9 cellular contexts compared by ENCODE assay signal in genomic region chr14:23153891-23154796, GRCh38. TPM values are rescaled to one million over a fixed set of nuclear protein-coding genes. Genes with fewer than 3 reads are reported as not detected.
DNase-seq lines count a peak whose midpoint lies in the region; ATAC-seq and TF ChIP-seq lines count a peak whose summit lies in the region.
"Had no signal": no experiment of that assay in that cellular context is flagged by ENCODE, and none has a peak within 500 bp of the region (broad histone marks: within the 10 kb centered on the region; RNA-seq: fewer than 3 reads in every experiment).

No MANE protein-coding gene starts in this region.

- DNase-seq in BJ (ENCODE audit: low read depth) = peak; percentile 66
- peak; percentile 58 for DNase-seq in MV-4-11 (lab: John Stamatoyannopoulos, UW)
- peak; percentile 95 to 99 for DNase-seq in lower leg skin (ENCODE audit: low spot score in 2 of 2)
- DNase-seq in transverse colon = peak; percentile 85
- DNase-seq in PC-3 = no peak
- no peak for DNase-seq in medulla oblongata (ENCODE audit: extremely low spot score)

- intact Hi-C loops in lower leg skin (cut with DNase I; ENCODE audit: low total_unique reads) = no loop called here
- intact Hi-C loops in transverse colon (cut with DNase I; ENCODE audit: low total_unique reads) = no loop called here
- intact Hi-C loops in PC-3 (cut with micrococcal nuclease) = no loop called here

- H3K9ac ChIP-seq in PC-3 (ENCODE audit: low read length) = no peak overlapping the region

- H3K27me3 ChIP-seq in BJ (ENCODE audit: control insufficient read depth, insufficient read depth, low read length) = no peaks in the 10 kb centered on the region
- H3K27me3 ChIP-seq in transverse colon = no peaks in the 10 kb centered on the region
- no peaks in the 10 kb centered on the region for H3K27me3 ChIP-seq in PC-3 (ENCODE audit: low read length)

- H3K4me2 ChIP-seq in PC-3 (ENCODE audit: low read length) = no peak overlapping the region

- WGBS in lower leg skin, 2 donors = 10 to 14% methylated on average over 26 to 28 of the region's 28 CpGs
- 40 to 49% methylated on average over 9 to 27 of the region's 28 CpGs for WGBS in transverse colon (ENCODE audit: low coverage in 1 of 2), 2 donors

- no peaks in the 10 kb centered on the region for H4K20me1 ChIP-seq in PC-3 (ENCODE audit: low read length)

- in situ Hi-C loops in transverse colon (cut with MboI; ENCODE audit: low pct_ligation_motif_present in 1 of 4, low pct_unique_long_range_greater_than_20kb in 1 of 4, low sequenced_read_pairs in 3 of 4) = no loop called here

- H3K4me1 ChIP-seq in transverse colon (peaks cover 10 to 32% (median 22%) of the 10 kb centered on the region in 4 donors), PC-3 (ENCODE audit: insufficient read depth, low read length) (no peaks in the 10 kb centered on the region; the same call in 1 of the 2 replicates)

- no TSS peak for BruUV-seq in PC-3 (replicated peaks; lab: Mats Ljungman, UMichigan)

- no peaks in the 10 kb centered on the region for H3K9me2 ChIP-seq in PC-3 (replicated peaks; ENCODE audit: low read length)

- no peak for TF ChIP-seq CTCF in BJ (IDR thresholded peaks at IDR 0.05; ENCODE audit: insufficient read depth, low read depth, low read length)
- no peak for TF ChIP-seq CTCF in lower leg skin (IDR thresholded peaks at IDR 0.05)
- TF ChIP-seq CTCF in transverse colon (IDR thresholded peaks at IDR 0.05) = no peak
- TF ChIP-seq CTCF in PC-3 (conservative IDR thresholded peaks at IDR 0.05; ENCODE audit: low read depth, low read length) = no peak

- no peak; the same call in 1 of the 2 replicates for ATAC-seq in PC-3
- no peak for ATAC-seq in GM21737 (IDR thresholded peaks at IDR 0.05; ENCODE audit: unreplicated experiment)

- H3K9me3 ChIP-seq in transverse colon (no peaks in the 10 kb centered on the region), PC-3 (ENCODE audit: low read length) (no peaks in the 10 kb centered on the region)

- CTCF ChIA-PET in BJ (lab: Yijun Ruan, JAX) = interaction anchor here (1.2 to 2.7 kb wide), 3 partner anchors 32 to 33 kb away, joined by 7 to 14 read pairs (median 13); no protein-coding TSS in a partner anchor
- CTCF ChIA-PET in PC-3 (lab: Charles Lee) = no interaction called here

- H3K79me2 ChIP-seq in PC-3 (ENCODE audit: low read length) = no peaks in the 10 kb centered on the region

- TF ChIP-seq POLR2A in lower leg skin (IDR thresholded peaks at IDR 0.05) (peak in 1 of 2 donors; percentile 69), transverse colon (IDR thresholded peaks at IDR 0.05) (peak; percentile 61)

- H2AFZ ChIP-seq in PC-3 (ENCODE audit: low read length) = no peak overlapping the region

- H3K36me3 ChIP-seq in BJ (ENCODE audit: control insufficient read depth, insufficient read depth, low read length) (no peaks in the 10 kb centered on the region), transverse colon (no peaks in the 10 kb centered on the region), PC-3 (ENCODE audit: low read depth, low read length) (no peaks in the 10 kb centered on the region)

- no peak for TF ChIP-seq EP300 in transverse colon (IDR thresholded peaks at IDR 0.05; ENCODE audit: low read depth)

- H3K4me3 ChIP-seq in BJ (ENCODE audit: low read depth, low read length) (peak overlapping the region; percentile 16), lower leg skin (ENCODE audit: low read depth, poor library complexity, severe bottlenecking) (peak overlapping the region; percentile 18), transverse colon (peak overlapping the region in 3 of 4 donors; percentile 0 to 19 (median 9)), PC-3 (ENCODE audit: low read length) (no peak overlapping the region)

- H3K27ac ChIP-seq in cingulate gyrus (ENCODE audit: low read depth, low read length) (peak overlapping the region; percentile 81), transverse colon (peak overlapping the region; percentile 77 to 92 (median 82)), PC-3 (ENCODE audit: low read length) (no peak overlapping the region)

- POLR2A ChIA-PET in BJ (lab: Charles Lee) = no interaction called here
- POLR2A ChIA-PET in PC-3 (lab: Charles Lee; ENCODE audit: unreplicated experiment) = no interaction called here

- no peaks in the 10 kb centered on the region for H3F3A ChIP-seq in PC-3 (ENCODE audit: low read length, unreplicated experiment)

RNA-seq across cellular contexts. Expression of gene SLC7A8, which starts 29.3 kb away (rescaled TPM):
- polyA plus RNA-seq in BJ (2011; rRNA removed) = 2.8 and 4.6 TPM in 2 replicates
- 2.7 and 2.9 TPM in 2 replicates for polyA minus RNA-seq in BJ (2011; rRNA and poly(A)+ RNA removed)
- 10 to 100 TPM; 32.4 to 67.4 (median 42.9) TPM for total RNA-seq in lower leg skin
- total RNA-seq in transverse colon = 10 to 100 TPM in 3 of 4 donors, 1 to 10 TPM in 1; 5.2 to 29.1 (median 14.2) TPM
- 0.63 and 3.8 TPM in 2 replicates for total RNA-seq in PC-3 (2014; rRNA removed)

RNA-seq across cellular contexts. Expression of gene CEBPE, which starts 35.1 kb away (rescaled TPM):
- polyA plus RNA-seq in BJ (2011; rRNA removed) = not detected in 2 replicates
- polyA minus RNA-seq in BJ (2011; rRNA and poly(A)+ RNA removed) = not detected in 2 replicates
- not detected for total RNA-seq in lower leg skin
- total RNA-seq in transverse colon = not detected
- not detected in 2 replicates for total RNA-seq in PC-3 (2014; rRNA removed)

RNA-seq across cellular contexts. Expression of gene CIROP, which starts 49.4 kb away (rescaled TPM):
- 0.05 and 0.07 TPM in 2 replicates for polyA plus RNA-seq in BJ (2011; rRNA removed)
- not detected in 2 replicates for polyA minus RNA-seq in BJ (2011; rRNA and poly(A)+ RNA removed)
- total RNA-seq in lower leg skin (not detected), transverse colon (not detected), PC-3 (2014; rRNA removed) (not detected in 2 replicates)
- total RNA-seq: activated naive CD4-positive, alpha-beta T cell treated with anti-CD3 and anti-CD28 coated beads, Interleukin-2, amount 50 U/mL, for 72 hours had no signal

RNA-seq across cellular contexts. Expression of gene C14orf119, which starts 58.8 kb away (rescaled TPM):
- 104 and 112 TPM in 2 replicates for polyA plus RNA-seq in BJ (2011; rRNA removed)
- 34.0 and 62.0 TPM in 2 replicates for polyA minus RNA-seq in BJ (2011; rRNA and poly(A)+ RNA removed)
- total RNA-seq in lower leg skin (10 to 100 TPM; 14.5 to 29.8 (median 19.7) TPM), transverse colon (10 to 100 TPM in 3 of 4 donors, 1 to 10 TPM in 1; 3.6 to 33.7 (median 32.0) TPM), PC-3 (2014; rRNA removed) (26.7 and 49.6 TPM in 2 replicates)

RNA-seq across cellular contexts. Expression of gene ACIN1, which starts 59.2 kb away (rescaled TPM):
- 120 and 123 TPM in 2 replicates for polyA plus RNA-seq in BJ (2011; rRNA removed)
- polyA minus RNA-seq in BJ (2011; rRNA and poly(A)+ RNA removed) = 74.7 and 90.4 TPM in 2 replicates
- total RNA-seq in lower leg skin (10 to 100 TPM; 52.7 to 97.5 (median 79.8) TPM), transverse colon (100 to 1,000 TPM; 137 to 303 (median 222) TPM), PC-3 (2014; rRNA removed) (112 and 116 TPM in 2 replicates)

Comparison
In these comparisons a context has a peak if more than half of its experiments do, and no peak if none do; other contexts are left out.
1. DNase-seq: peak in BJ (single experiment), MV-4-11 (single experiment), lower leg skin (2 of 2) and transverse colon (single experiment); none in PC-3 (single experiment) and medulla oblongata (single experiment).